ENCODE assay signal across 1 cellular context in the genomic region with DNA sequence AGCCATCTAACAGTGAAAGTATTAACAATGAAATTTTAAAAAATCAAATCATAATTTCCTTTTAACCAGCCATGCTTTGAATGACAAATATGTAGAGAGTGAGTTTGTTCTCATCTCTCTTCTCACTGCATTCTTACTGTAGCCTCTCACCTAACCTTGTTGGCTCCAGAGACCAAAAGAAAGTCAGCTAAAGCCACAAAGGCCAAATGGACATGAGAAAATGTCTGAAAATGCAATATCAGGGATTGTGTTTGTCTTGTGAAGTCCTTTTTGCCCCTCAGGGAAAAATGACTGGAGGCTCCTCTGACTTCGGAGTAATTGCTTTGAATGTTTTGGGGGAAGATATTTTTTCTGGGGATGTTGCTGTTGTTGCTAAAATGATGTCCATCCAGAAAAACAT.
TF ChIP-seq lines count a peak whose summit lies in the region.

No MANE protein-coding gene starts in this region.

TF ChIP-seq in IMR-90, 13 proteins besides CTCF, POLR2A, EP300 and RAD21 (continued from another document):
- TF ChIP-seq, protein P1, sequence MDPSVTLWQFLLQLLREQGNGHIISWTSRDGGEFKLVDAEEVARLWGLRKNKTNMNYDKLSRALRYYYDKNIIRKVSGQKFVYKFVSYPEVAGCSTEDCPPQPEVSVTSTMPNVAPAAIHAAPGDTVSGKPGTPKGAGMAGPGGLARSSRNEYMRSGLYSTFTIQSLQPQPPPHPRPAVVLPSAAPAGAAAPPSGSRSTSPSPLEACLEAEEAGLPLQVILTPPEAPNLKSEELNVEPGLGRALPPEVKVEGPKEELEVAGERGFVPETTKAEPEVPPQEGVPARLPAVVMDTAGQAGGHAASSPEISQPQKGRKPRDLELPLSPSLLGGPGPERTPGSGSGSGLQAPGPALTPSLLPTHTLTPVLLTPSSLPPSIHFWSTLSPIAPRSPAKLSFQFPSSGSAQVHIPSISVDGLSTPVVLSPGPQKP (IDR thresholded peaks at IDR 0.05; ENCODE audit: borderline replicate concordance, low read depth, low read length), result no peak
- no peak for TF ChIP-seq MAZ (IDR thresholded peaks at IDR 0.05; ENCODE audit: borderline replicate concordance, low read depth, low read length)
- TF ChIP-seq NFE2L2 (IDR thresholded peaks at IDR 0.05; ENCODE audit: low read depth, low read length), result no peak
